Comparison of ENCODE assay signal across 13 cellular contexts in the genomic region with DNA sequence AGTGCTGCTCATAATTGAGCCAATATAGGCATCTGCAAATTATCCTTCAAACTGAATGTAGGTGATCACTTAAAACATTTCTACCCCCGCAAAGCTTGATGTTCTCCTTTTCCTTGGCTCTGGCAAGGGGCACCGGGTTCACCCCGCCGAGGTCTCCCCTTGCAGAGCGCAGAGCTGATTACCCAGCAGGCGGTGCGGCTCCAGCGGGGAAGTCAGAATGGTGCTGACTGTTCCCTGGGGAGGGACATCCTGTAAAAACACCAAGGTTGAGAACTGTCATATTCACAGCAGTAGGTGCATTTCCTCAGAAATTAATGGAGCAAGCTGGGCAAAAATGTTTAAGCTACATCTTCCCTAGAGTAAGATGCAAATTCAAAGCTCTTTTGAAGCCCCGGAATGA.
DNase-seq lines count a peak whose midpoint lies in the region; ATAC-seq, FAIRE-seq and TF ChIP-seq lines count a peak whose summit lies in the region.
"Had no signal": no experiment of that assay in that cellular context is flagged by ENCODE, and none has a peak within 500 bp of the region (broad histone marks: within the 10 kb centered on the region; RNA-seq: fewer than 3 reads in every experiment).

No MANE protein-coding gene starts in this region.

- no peak for TF ChIP-seq POLR2A in GM12892 (IDR thresholded peaks at IDR 0.05; ENCODE audit: low read depth, low read length)

- peak overlapping the region; percentile 40 for H3K4me2 ChIP-seq in neural progenitor cell

- peaks cover 23% of the 10 kb centered on the region for H3K4me1 ChIP-seq in neural progenitor cell

- no peaks in the 10 kb centered on the region for H3K9me3 Mint-ChIP-seq in neural progenitor cell

- no peak overlapping the region for H3K4me3 ChIP-seq in neural progenitor cell

- no peak overlapping the region for H3K4me3 Mint-ChIP-seq in neural progenitor cell
- H3K4me3 Mint-ChIP-seq: activated naive CD8-positive, alpha-beta T cell had no signal

- no peaks in the 10 kb centered on the region for H4K20me1 ChIP-seq in neural progenitor cell (ENCODE audit: low read depth)

- H3K27me3 Mint-ChIP-seq in neural progenitor cell (ENCODE audit: insufficient read depth, low read depth), result no peaks in the 10 kb centered on the region
- H3K27me3 Mint-ChIP-seq: activated naive CD8-positive, alpha-beta T cell had no signal

- no peaks in the 10 kb centered on the region for H3K27me3 ChIP-seq in neural progenitor cell

- H3K36me3 Mint-ChIP-seq in neural progenitor cell, result no peaks in the 10 kb centered on the region
- H3K36me3 Mint-ChIP-seq: activated naive CD8-positive, alpha-beta T cell had no signal

- no peak for FAIRE-seq in GM12892 (lab: Jason Lieb, UNC)
- FAIRE-seq: bronchial epithelial cell had no signal

- H3K27ac ChIP-seq in neural progenitor cell, result no peak overlapping the region

- no peaks in the 10 kb centered on the region for H3K9me3 ChIP-seq in neural progenitor cell (ENCODE audit: low read depth)

- H3K79me2 ChIP-seq in neural progenitor cell (ENCODE audit: low read depth), result no peaks in the 10 kb centered on the region

- no peaks in the 10 kb centered on the region for H3F3A ChIP-seq in neural progenitor cell (ENCODE audit: low read depth)

- no peak for TF ChIP-seq CTCF in neural progenitor cell (IDR thresholded peaks at IDR 0.05)

- ATAC-seq in GM18868 (IDR thresholded peaks at IDR 0.05; ENCODE audit: unreplicated experiment), result peak; percentile 46
- ATAC-seq in HG03045 (IDR thresholded peaks at IDR 0.05; ENCODE audit: unreplicated experiment), result no peak

- H3K36me3 ChIP-seq in neural progenitor cell, result no peaks in the 10 kb centered on the region

- no peak overlapping the region for H3K9ac ChIP-seq in neural progenitor cell

- no peak overlapping the region for H3K27ac Mint-ChIP-seq in neural progenitor cell
- H3K27ac Mint-ChIP-seq: activated naive CD8-positive, alpha-beta T cell had no signal

- in situ Hi-C loops in G401 (cut with HindIII; ENCODE audit: low sequenced_read_pairs), result no loop called here

- peaks cover 37% of the 10 kb centered on the region for H3K4me1 Mint-ChIP-seq in neural progenitor cell

- intact Hi-C loops in head of caudate nucleus (cut with DNase I), result no loop called here

- DNase-seq in NCI-H146 treated with DMSO at 0.1 percent for 48 hours (lab: John Stamatoyannopoulos, UW; ENCODE audit: unreplicated experiment) (peak; percentile 87), head of caudate nucleus (peak in 41 of 42 donors; percentile 12 to 79 (median 61)), neural progenitor cell (ENCODE audit: low spot score) (peak; percentile 26), G401 (ENCODE audit: low spot score) (no peak), GM12892 (ENCODE audit: insufficient read length) (no peak)
- DNase-seq in activated CD4-positive, alpha-beta T cell treated with anti-CD3 and anti-CD28 coated beads, Interleukin-2, amount 50 U/mL, for 4 hours, result no peak
- DNase-seq: effector CD8-positive, alpha-beta T cell; NCI-H1436 treated with DMSO at 0.1 percent for 48 hours; T-helper 9 cell had no signal

- peak overlapping the region; percentile 12 for H2AFZ ChIP-seq in neural progenitor cell (replicated peaks)

Comparison
In these comparisons a context has a peak if more than half of its experiments do, and no peak if none do; other contexts are left out.
1. DNase-seq: peak in NCI-H146 treated with DMSO at 0.1 percent for 48 hours (single experiment), head of caudate nucleus (41 of 42) and neural progenitor cell (single experiment); none in G401 (single experiment), GM12892 (single experiment) and activated CD4-positive, alpha-beta T cell treated with anti-CD3 and anti-CD28 coated beads, Interleukin-2, amount 50 U/mL, for 4 hours (0 of 2).